In the genomic region with DNA sequence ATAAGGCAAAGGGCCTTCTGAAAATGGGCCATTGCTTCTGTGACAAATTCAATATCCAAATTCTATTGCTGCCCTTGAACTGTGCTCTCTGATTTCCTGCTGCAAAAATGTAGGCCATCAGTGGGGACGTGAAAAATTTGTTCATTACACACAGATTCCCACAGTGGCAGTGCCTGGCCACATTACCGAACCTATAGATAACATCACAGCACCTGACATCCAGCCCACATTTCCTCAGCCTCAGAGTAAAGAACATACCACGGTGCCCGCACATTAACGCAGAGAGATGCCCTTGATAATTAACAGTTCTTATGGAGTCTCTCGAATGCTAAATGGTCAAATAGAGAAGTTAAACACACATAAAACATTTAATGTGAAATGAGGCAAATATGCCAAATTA, we compare ENCODE assay signal across 22 cellular contexts.
A peak's percentile ranks its signal among the peaks of the same experiment; 100 is the strongest.
DNase-seq lines count a peak whose midpoint lies in the region; ATAC-seq and TF ChIP-seq lines count a peak whose summit lies in the region.
"Had no signal": no experiment of that assay in that cellular context is flagged by ENCODE, and none has a peak within 500 bp of the region (broad histone marks: within the 10 kb centered on the region; RNA-seq: fewer than 3 reads in every experiment).

No MANE protein-coding gene starts in this region.

- no peak for TF ChIP-seq CTCF in dorsolateral prefrontal cortex (IDR thresholded peaks at IDR 0.05 in 54 of 56, conservative IDR thresholded peaks at IDR 0.05 in 2 of 56; ENCODE audit: low read depth in 1 of 56, partially characterized antibody in 56 of 56)

- no peaks in the 10 kb centered on the region for H3K27me3 ChIP-seq in dorsolateral prefrontal cortex
- H3K27me3 ChIP-seq: breast epithelium, tibial nerve had no signal

- no peak for ATAC-seq in activated naive CD8-positive, alpha-beta T cell treated with anti-CD3 and anti-CD28 coated beads, Interleukin-2, amount 50 U/mL, for 24 hours
- peak in 3 of 4 experiments; percentile 25 to 53 (median 44) for ATAC-seq in T-cell (replicated peaks in 1 of 4)
- ATAC-seq in naive thymus-derived CD8-positive, alpha-beta T cell = peak; percentile 36 to 42
- ATAC-seq in GM21786 (IDR thresholded peaks at IDR 0.05; ENCODE audit: unreplicated experiment) = no peak

- no peaks in the 10 kb centered on the region for H3K27me3 Mint-ChIP-seq in T-helper 2 cell treated with Interferon-gamma antibody and Interleukin-4, amounts not matched to agents 5 μg/mL and 100 μg/mL, for 36 hours (ENCODE audit: low read depth)
- no peaks in the 10 kb centered on the region for H3K27me3 Mint-ChIP-seq in activated naive CD8-positive, alpha-beta T cell
- no peaks in the 10 kb centered on the region for H3K27me3 Mint-ChIP-seq in activated naive CD8-positive, alpha-beta T cell treated with anti-CD3 and anti-CD28 coated beads, Interleukin-2, amount 50 U/mL, for 24 hours
- H3K27me3 Mint-ChIP-seq in T-cell = no peaks in the 10 kb centered on the region
- no peaks in the 10 kb centered on the region for H3K27me3 Mint-ChIP-seq in naive thymus-derived CD8-positive, alpha-beta T cell

- no peak overlapping the region for H3K27ac ChIP-seq in dorsolateral prefrontal cortex
- H3K27ac ChIP-seq: breast epithelium, HL-60, left ventricle myocardium inferior, tibial nerve had no signal

- H3K9me3 Mint-ChIP-seq in T-helper 2 cell treated with Interferon-gamma antibody and Interleukin-4, amounts not matched to agents 5 μg/mL and 100 μg/mL, for 36 hours = peaks cover 8% of the 10 kb centered on the region
- peaks cover 8% of the 10 kb centered on the region for H3K9me3 Mint-ChIP-seq in activated naive CD8-positive, alpha-beta T cell (ENCODE audit: low read depth)
- peaks cover 16% of the 10 kb centered on the region for H3K9me3 Mint-ChIP-seq in activated naive CD8-positive, alpha-beta T cell treated with anti-CD3 and anti-CD28 coated beads, Interleukin-2, amount 50 U/mL, for 24 hours
- peaks cover 0 to 3% (median 2%) of the 10 kb centered on the region in 3 donors for H3K9me3 Mint-ChIP-seq in T-cell
- peaks cover 0 to 11% (median 3%) of the 10 kb centered on the region in 9 donors for H3K9me3 Mint-ChIP-seq in naive thymus-derived CD8-positive, alpha-beta T cell

- H3K27ac Mint-ChIP-seq in T-helper 2 cell treated with Interferon-gamma antibody and Interleukin-4, amounts not matched to agents 5 μg/mL and 100 μg/mL, for 36 hours = no peak overlapping the region
- peak overlapping the region; percentile 35 for H3K27ac Mint-ChIP-seq in activated naive CD8-positive, alpha-beta T cell
- no peak overlapping the region for H3K27ac Mint-ChIP-seq in activated naive CD8-positive, alpha-beta T cell treated with anti-CD3 and anti-CD28 coated beads, Interleukin-2, amount 50 U/mL, for 24 hours
- H3K27ac Mint-ChIP-seq in T-cell = peak overlapping the region; percentile 3 to 69
- H3K27ac Mint-ChIP-seq in naive thymus-derived CD8-positive, alpha-beta T cell = peak overlapping the region in 7 of 10 donors; percentile 18 to 77 (median 63)

- no peak overlapping the region for H3K4me3 ChIP-seq in dorsolateral prefrontal cortex
- H3K4me3 ChIP-seq: breast epithelium, left ventricle myocardium inferior, tibial nerve had no signal

- CTCF ChIA-PET in T-cell (lab: Charles Lee) = interaction anchor here in 1 of 2 donors (1.0 kb wide), 1 partner anchor 29 kb away, joined by 3 read pairs; no protein-coding TSS in a partner anchor

- DNase-seq in T-helper 2 cell (peak in 3 of 5 experiments; percentile 12 to 46 (median 13)), T-cell (peak in 8 of 34 experiments; percentile 2 to 31 (median 6)), dorsolateral prefrontal cortex (no peak)
- DNase-seq in T-helper 2 cell treated with Interferon-gamma antibody and Interleukin-4, amounts not matched to agents 5 μg/mL and 100 μg/mL, for 36 hours (ENCODE audit: low spot score) = no peak
- DNase-seq in activated naive CD8-positive, alpha-beta T cell treated with anti-CD3 and anti-CD28 coated beads, Interleukin-2, amount 50 U/mL, for 24 hours = no peak
- no peak for DNase-seq in naive thymus-derived CD8-positive, alpha-beta T cell
- DNase-seq: activated gamma-delta T cell; effector CD4-positive, alpha-beta T cell; glutamatergic neuron; islet precursor cell; left ventricle myocardium inferior; NCI-H187; NCI-H2171 treated with DMSO at 0.1 percent for 48 hours; NCI-H526; occipital lobe; SHP77; SW 1271 had no signal

- H3K4me3 Mint-ChIP-seq in T-helper 2 cell treated with Interferon-gamma antibody and Interleukin-4, amounts not matched to agents 5 μg/mL and 100 μg/mL, for 36 hours = no peak overlapping the region
- H3K4me3 Mint-ChIP-seq in activated naive CD8-positive, alpha-beta T cell = peak overlapping the region; percentile 9
- H3K4me3 Mint-ChIP-seq in activated naive CD8-positive, alpha-beta T cell treated with anti-CD3 and anti-CD28 coated beads, Interleukin-2, amount 50 U/mL, for 24 hours = no peak overlapping the region
- peak overlapping the region in 1 of 3 donors; percentile 62 for H3K4me3 Mint-ChIP-seq in T-cell
- peak overlapping the region in 7 of 10 donors; percentile 32 to 51 (median 42) for H3K4me3 Mint-ChIP-seq in naive thymus-derived CD8-positive, alpha-beta T cell

- POLR2A ChIA-PET in T-cell (lab: Charles Lee) = no interaction called here
- POLR2A ChIA-PET in naive thymus-derived CD8-positive, alpha-beta T cell (lab: Charles Lee) = interaction anchor here (0.5 kb wide), 1 partner anchor 394 kb away, joined by 3 read pairs; no protein-coding TSS in a partner anchor

- H3K4me1 Mint-ChIP-seq in T-helper 2 cell treated with Interferon-gamma antibody and Interleukin-4, amounts not matched to agents 5 μg/mL and 100 μg/mL, for 36 hours (ENCODE audit: low read depth) = peaks cover 24% of the 10 kb centered on the region
- H3K4me1 Mint-ChIP-seq in activated naive CD8-positive, alpha-beta T cell (ENCODE audit: low read depth) = peaks cover 51% of the 10 kb centered on the region
- H3K4me1 Mint-ChIP-seq in activated naive CD8-positive, alpha-beta T cell treated with anti-CD3 and anti-CD28 coated beads, Interleukin-2, amount 50 U/mL, for 24 hours = peaks cover 44% of the 10 kb centered on the region
- peaks cover 48 to 72% (median 71%) of the 10 kb centered on the region in 3 donors for H3K4me1 Mint-ChIP-seq in T-cell
- peaks cover 27 to 68% (median 54%) of the 10 kb centered on the region in 4 donors for H3K4me1 Mint-ChIP-seq in naive thymus-derived CD8-positive, alpha-beta T cell

- intact Hi-C loops in dorsolateral prefrontal cortex (cut with DNase I) = no loop called here

- H3K36me3 Mint-ChIP-seq in T-helper 2 cell treated with Interferon-gamma antibody and Interleukin-4, amounts not matched to agents 5 μg/mL and 100 μg/mL, for 36 hours (ENCODE audit: low read depth) = peaks cover 36% of the 10 kb centered on the region
- peaks cover 19% of the 10 kb centered on the region for H3K36me3 Mint-ChIP-seq in activated naive CD8-positive, alpha-beta T cell
- H3K36me3 Mint-ChIP-seq in activated naive CD8-positive, alpha-beta T cell treated with anti-CD3 and anti-CD28 coated beads, Interleukin-2, amount 50 U/mL, for 24 hours (ENCODE audit: low read depth) = peaks cover 8% of the 10 kb centered on the region
- peaks cover 32% of the 10 kb centered on the region for H3K36me3 Mint-ChIP-seq in T-cell
- H3K36me3 Mint-ChIP-seq in naive thymus-derived CD8-positive, alpha-beta T cell = peaks cover 0 to 15% (median 4%) of the 10 kb centered on the region in 3 donors

Comparison
In these comparisons a context has a peak if more than half of its experiments do, and no peak if none do; other contexts are left out.
1. DNase-seq: peak in T-helper 2 cell (3 of 5); none in T-helper 2 cell treated with Interferon-gamma antibody and Interleukin-4, amounts not matched to agents 5 μg/mL and 100 μg/mL, for 36 hours (single experiment), activated naive CD8-positive, alpha-beta T cell treated with anti-CD3 and anti-CD28 coated beads, Interleukin-2, amount 50 U/mL, for 24 hours (single experiment), naive thymus-derived CD8-positive, alpha-beta T cell (0 of 10) and dorsolateral prefrontal cortex (0 of 10).
2. H3K27ac Mint-ChIP-seq: peak in activated naive CD8-positive, alpha-beta T cell (single experiment), T-cell (2 of 2) and naive thymus-derived CD8-positive, alpha-beta T cell (7 of 10); none in T-helper 2 cell treated with Interferon-gamma antibody and Interleukin-4, amounts not matched to agents 5 μg/mL and 100 μg/mL, for 36 hours (single experiment) and activated naive CD8-positive, alpha-beta T cell treated with anti-CD3 and anti-CD28 coated beads, Interleukin-2, amount 50 U/mL, for 24 hours (single experiment).
3. H3K4me3 Mint-ChIP-seq: peak in activated naive CD8-positive, alpha-beta T cell (single experiment) and naive thymus-derived CD8-positive, alpha-beta T cell (7 of 10); none in T-helper 2 cell treated with Interferon-gamma antibody and Interleukin-4, amounts not matched to agents 5 μg/mL and 100 μg/mL, for 36 hours (single experiment) and activated naive CD8-positive, alpha-beta T cell treated with anti-CD3 and anti-CD28 coated beads, Interleukin-2, amount 50 U/mL, for 24 hours (single experiment).
4. ATAC-seq: peak in T-cell (3 of 4) and naive thymus-derived CD8-positive, alpha-beta T cell (2 of 2); none in activated naive CD8-positive, alpha-beta T cell treated with anti-CD3 and anti-CD28 coated beads, Interleukin-2, amount 50 U/mL, for 24 hours (single experiment) and GM21786 (single experiment).